Comparison of ENCODE assay signal across 1 cellular context in genomic region chr1:150532860-150533259, GRCh38.
TF ChIP-seq lines count a peak whose summit lies in the region.

No MANE protein-coding gene starts in this region.

TF ChIP-seq in SK-N-SH, 30 proteins besides CTCF, POLR2A, EP300 and RAD21 (continued from another document):
- TF ChIP-seq, protein P1, sequence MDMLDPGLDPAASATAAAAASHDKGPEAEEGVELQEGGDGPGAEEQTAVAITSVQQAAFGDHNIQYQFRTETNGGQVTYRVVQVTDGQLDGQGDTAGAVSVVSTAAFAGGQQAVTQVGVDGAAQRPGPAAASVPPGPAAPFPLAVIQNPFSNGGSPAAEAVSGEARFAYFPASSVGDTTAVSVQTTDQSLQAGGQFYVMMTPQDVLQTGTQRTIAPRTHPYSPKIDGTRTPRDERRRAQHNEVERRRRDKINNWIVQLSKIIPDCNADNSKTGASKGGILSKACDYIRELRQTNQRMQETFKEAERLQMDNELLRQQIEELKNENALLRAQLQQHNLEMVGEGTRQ (IDR thresholded peaks at IDR 0.05; ENCODE audit: borderline replicate concordance, low read depth, low read length): no peak
- TF ChIP-seq NRF1 (IDR thresholded peaks at IDR 0.05; ENCODE audit: low read depth, low read length) (no peak), POLR2AphosphoS5 (IDR thresholded peaks at IDR 0.05; ENCODE audit: low read depth, low read length) (no peak), TCF12 (IDR thresholded peaks at IDR 0.05) (no peak), YY1 (IDR thresholded peaks at IDR 0.05; ENCODE audit: low read depth) (no peak)
TF ChIP-seq in SK-N-SH: peak in this region for 0.
